Comparison of ENCODE assay signal across 8 cellular contexts in genomic region chr17:78409191-78409621, GRCh38. TPM values are rescaled to one million over a fixed set of nuclear protein-coding genes. Genes with fewer than 3 reads are reported as not detected.
A peak's percentile ranks its signal among the peaks of the same experiment; 100 is the strongest.
DNase-seq lines count a peak whose midpoint lies in the region; ATAC-seq and TF ChIP-seq lines count a peak whose summit lies in the region.

No MANE protein-coding gene starts in this region.

- peaks cover 81% of the 10 kb centered on the region for H3K36me3 Mint-ChIP-seq in Caco-2 (ENCODE audit: insufficient read depth, unreplicated experiment)

- DNase-seq in Caco-2 (peak; percentile 33 to 61), NCI-H1092 treated with DMSO at 0.1 percent for 48 hours (lab: John Stamatoyannopoulos, UW) (peak; percentile 15), SW480 (ENCODE audit: low spot score) (peak; percentile 71), mucosa of descending colon (peak; percentile 88 to 95 (median 92)), HPDE6-E6E7 (ENCODE audit: extremely low spot score) (no peak), SW 1271 (lab: John Stamatoyannopoulos, UW) (no peak)

- POLR2A ChIA-PET in Caco-2 (lab: Charles Lee) = no interaction called here

- peaks cover 33% of the 10 kb centered on the region for H3K4me1 Mint-ChIP-seq in Caco-2 (ENCODE audit: low read depth, unreplicated experiment)

- H3K27ac Mint-ChIP-seq in Caco-2 (ENCODE audit: unreplicated experiment) = peak overlapping the region; percentile 72

- peaks cover 51% of the 10 kb centered on the region for H3K4me1 ChIP-seq in Caco-2
- H3K4me1 ChIP-seq in mucosa of descending colon (ENCODE audit: low read depth) = peaks cover 62% of the 10 kb centered on the region

- CTCF ChIA-PET in Caco-2 (lab: Charles Lee) = no interaction called here

- H3K4me3 ChIP-seq in Caco-2 (ENCODE audit: low read depth, low read length) (no peak overlapping the region), mucosa of descending colon (no peak overlapping the region)

- no TSS peak for BruUV-seq in Caco-2 (replicated peaks; lab: Mats Ljungman, UMichigan)

- no peak for TF ChIP-seq CTCF in Caco-2 (IDR thresholded peaks at IDR 0.05; ENCODE audit: insufficient read depth in 1 of 2, low read depth in 1 of 2, low read length in 1 of 2, severe bottlenecking in 1 of 2, unreplicated experiment in 1 of 2)
- TF ChIP-seq CTCF in mucosa of descending colon (IDR thresholded peaks at IDR 0.05) = no peak

- no peak overlapping the region for H3K4me3 Mint-ChIP-seq in Caco-2 (ENCODE audit: unreplicated experiment)

- no peaks in the 10 kb centered on the region for H3K27me3 ChIP-seq in Caco-2 (replicated peaks; ENCODE audit: control insufficient read depth, insufficient read depth, low read length)

- H3K27me3 Mint-ChIP-seq in Caco-2 (ENCODE audit: insufficient read depth, unreplicated experiment) = no peaks in the 10 kb centered on the region

- H3K9me3 ChIP-seq in Caco-2 (no peaks in the 10 kb centered on the region), mucosa of descending colon (no peaks in the 10 kb centered on the region)

- H3K9me3 Mint-ChIP-seq in Caco-2 (ENCODE audit: unreplicated experiment) = no peaks in the 10 kb centered on the region

- ATAC-seq in mucosa of descending colon (peak; percentile 82), HG03354 (IDR thresholded peaks at IDR 0.05; ENCODE audit: poor library complexity, severe bottlenecking, unreplicated experiment) (no peak), HG02763 (IDR thresholded peaks at IDR 0.05; ENCODE audit: unreplicated experiment) (no peak)

- H3K36me3 ChIP-seq in Caco-2 (ENCODE audit: control insufficient read depth, insufficient read depth, low read length) (peaks cover 10% of the 10 kb centered on the region), mucosa of descending colon (ENCODE audit: low read depth) (peaks cover 5% of the 10 kb centered on the region)

- intact Hi-C loops in Caco-2 (cut with micrococcal nuclease; ENCODE audit: unreplicated experiment) (no loop called here), mucosa of descending colon (cut with DNase I, micrococcal nuclease) (no loop called here)

RNA-seq across cellular contexts. Expression of gene PGS1, which starts 30.8 kb away (rescaled TPM):
- total RNA-seq in Caco-2 (2022) = 54.1 and 55.2 TPM in 2 replicates
- total RNA-seq in mucosa of descending colon = 10 to 100 TPM; 36.2 to 54.3 (median 48.8) TPM

RNA-seq across cellular contexts. Expression of gene SOCS3, which starts 49.3 kb away (rescaled TPM):
- 11.3 and 12.8 TPM in 2 replicates for total RNA-seq in Caco-2 (2022)
- 10 to 100 TPM; 21.9 to 41.3 (median 23.2) TPM for total RNA-seq in mucosa of descending colon

Comparison
In these comparisons a context has a peak if more than half of its experiments do, and no peak if none do; other contexts are left out.
1. DNase-seq: peak in Caco-2 (2 of 2), NCI-H1092 treated with DMSO at 0.1 percent for 48 hours (single experiment), SW480 (single experiment) and mucosa of descending colon (3 of 3); none in HPDE6-E6E7 (single experiment) and SW 1271 (0 of 2).